ENCODE assay signal across 1 cellular context in the genomic region with DNA sequence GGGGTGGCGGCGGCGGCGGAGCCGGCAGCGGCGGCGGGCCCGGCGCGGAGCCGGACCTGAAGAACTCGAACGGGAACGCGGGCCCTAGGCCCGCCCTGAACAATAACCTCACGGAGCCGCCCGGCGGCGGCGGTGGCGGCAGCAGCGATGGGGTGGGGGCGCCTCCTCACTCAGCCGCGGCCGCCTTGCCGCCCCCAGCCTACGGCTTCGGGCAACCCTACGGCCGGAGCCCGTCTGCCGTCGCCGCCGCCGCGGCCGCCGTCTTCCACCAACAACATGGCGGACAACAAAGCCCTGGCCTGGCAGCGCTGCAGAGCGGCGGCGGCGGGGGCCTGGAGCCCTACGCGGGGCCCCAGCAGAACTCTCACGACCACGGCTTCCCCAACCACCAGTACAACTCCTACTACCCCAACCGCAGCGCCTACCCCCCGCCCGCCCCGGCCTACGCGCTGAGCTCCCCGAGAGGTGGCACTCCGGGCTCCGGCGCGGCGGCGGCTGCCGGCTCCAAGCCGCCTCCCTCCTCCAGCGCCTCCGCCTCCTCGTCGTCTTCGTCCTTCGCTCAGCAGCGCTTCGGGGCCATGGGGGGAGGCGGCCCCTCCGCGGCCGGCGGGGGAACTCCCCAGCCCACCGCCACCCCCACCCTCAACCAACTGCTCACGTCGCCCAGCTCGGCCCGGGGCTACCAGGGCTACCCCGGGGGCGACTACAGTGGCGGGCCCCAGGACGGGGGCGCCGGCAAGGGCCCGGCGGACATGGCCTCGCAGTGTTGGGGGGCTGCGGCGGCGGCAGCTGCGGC.
TF ChIP-seq lines count a peak whose summit lies in the region.

No MANE protein-coding gene starts in this region.

TF ChIP-seq in K562, 482 proteins besides CTCF, POLR2A, EP300 and RAD21 (continued from another document and continues in another):
- no peak for TF ChIP-seq NRF1 (conservative IDR thresholded peaks at IDR 0.05 in 1 of 2, IDR thresholded peaks at IDR 0.05 in 1 of 2)
- TF ChIP-seq HCFC1 (IDR thresholded peaks at IDR 0.05; ENCODE audit: low read depth, low read length): no peak
- no peak for TF ChIP-seq U2AF2 (optimal IDR thresholded peaks at IDR 0.05; ENCODE audit: low read depth, low read length)
- TF ChIP-seq TCF3 (CRISPR knock-in tag; IDR thresholded peaks at IDR 0.05): no peak
- no peak for TF ChIP-seq ZNF644 (tag; IDR thresholded peaks at IDR 0.05; ENCODE audit: low read depth)
- TF ChIP-seq NUFIP1 (IDR thresholded peaks at IDR 0.05; ENCODE audit: partially characterized antibody): no peak
- no peak for TF ChIP-seq TBP (optimal IDR thresholded peaks at IDR 0.05; ENCODE audit: low read depth, low read length)
- no peak for TF ChIP-seq JUNB (CRISPR knock-in tag; conservative IDR thresholded peaks at IDR 0.05)
- TF ChIP-seq ZNF121 (CRISPR knock-in tag; conservative IDR thresholded peaks at IDR 0.05): no peak
- TF ChIP-seq RNF2 (IDR thresholded peaks at IDR 0.05): no peak
- TF ChIP-seq BACH1 (tag; IDR thresholded peaks at IDR 0.05): no peak
- no peak for TF ChIP-seq ZC3H8 (IDR thresholded peaks at IDR 0.05)
- TF ChIP-seq, protein P1, sequence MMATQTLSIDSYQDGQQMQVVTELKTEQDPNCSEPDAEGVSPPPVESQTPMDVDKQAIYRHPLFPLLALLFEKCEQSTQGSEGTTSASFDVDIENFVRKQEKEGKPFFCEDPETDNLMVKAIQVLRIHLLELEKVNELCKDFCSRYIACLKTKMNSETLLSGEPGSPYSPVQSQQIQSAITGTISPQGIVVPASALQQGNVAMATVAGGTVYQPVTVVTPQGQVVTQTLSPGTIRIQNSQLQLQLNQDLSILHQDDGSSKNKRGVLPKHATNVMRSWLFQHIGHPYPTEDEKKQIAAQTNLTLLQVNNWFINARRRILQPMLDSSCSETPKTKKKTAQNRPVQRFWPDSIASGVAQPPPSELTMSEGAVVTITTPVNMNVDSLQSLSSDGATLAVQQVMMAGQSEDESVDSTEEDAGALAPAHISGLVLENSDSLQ (IDR thresholded peaks at IDR 0.05): no peak
- TF ChIP-seq, protein P2, sequence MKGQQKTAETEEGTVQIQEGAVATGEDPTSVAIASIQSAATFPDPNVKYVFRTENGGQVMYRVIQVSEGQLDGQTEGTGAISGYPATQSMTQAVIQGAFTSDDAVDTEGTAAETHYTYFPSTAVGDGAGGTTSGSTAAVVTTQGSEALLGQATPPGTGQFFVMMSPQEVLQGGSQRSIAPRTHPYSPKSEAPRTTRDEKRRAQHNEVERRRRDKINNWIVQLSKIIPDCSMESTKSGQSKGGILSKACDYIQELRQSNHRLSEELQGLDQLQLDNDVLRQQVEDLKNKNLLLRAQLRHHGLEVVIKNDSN (CRISPR knock-in tag; IDR thresholded peaks at IDR 0.05): no peak
- TF ChIP-seq ZNF586 (CRISPR knock-in tag; conservative IDR thresholded peaks at IDR 0.05): no peak
- no peak for TF ChIP-seq RHOXF2B (CRISPR knock-in tag; conservative IDR thresholded peaks at IDR 0.05)
- no peak for TF ChIP-seq TCF7L2 (IDR thresholded peaks at IDR 0.05; ENCODE audit: low read depth, low read length)
- TF ChIP-seq MEF2D (tag; conservative IDR thresholded peaks at IDR 0.05; ENCODE audit: low read depth): no peak
- TF ChIP-seq ADNP (tag; IDR thresholded peaks at IDR 0.05): no peak
- no peak for TF ChIP-seq SPI1 (IDR thresholded peaks at IDR 0.05; ENCODE audit: borderline replicate concordance, low read depth, low read length)
- no peak for TF ChIP-seq TOE1 (IDR thresholded peaks at IDR 0.05; ENCODE audit: borderline replicate concordance)
- no peak for TF ChIP-seq TOE1 (CRISPR knock-in tag; IDR thresholded peaks at IDR 0.05; ENCODE audit: borderline replicate concordance, low read depth)
- TF ChIP-seq NFIX (CRISPR knock-in tag; IDR thresholded peaks at IDR 0.05; ENCODE audit: low read depth): no peak
- TF ChIP-seq KAT7 (CRISPR knock-in tag; IDR thresholded peaks at IDR 0.05; ENCODE audit: borderline replicate concordance): peak; percentile 78; the same call in 1 of the 2 replicates
- no peak for TF ChIP-seq ZNF384 (IDR thresholded peaks at IDR 0.05; ENCODE audit: low read depth, low read length)
- TF ChIP-seq ARID1B (IDR thresholded peaks at IDR 0.05): no peak
- TF ChIP-seq FOXJ2 (tag; IDR thresholded peaks at IDR 0.05): no peak
- TF ChIP-seq, protein P3, sequence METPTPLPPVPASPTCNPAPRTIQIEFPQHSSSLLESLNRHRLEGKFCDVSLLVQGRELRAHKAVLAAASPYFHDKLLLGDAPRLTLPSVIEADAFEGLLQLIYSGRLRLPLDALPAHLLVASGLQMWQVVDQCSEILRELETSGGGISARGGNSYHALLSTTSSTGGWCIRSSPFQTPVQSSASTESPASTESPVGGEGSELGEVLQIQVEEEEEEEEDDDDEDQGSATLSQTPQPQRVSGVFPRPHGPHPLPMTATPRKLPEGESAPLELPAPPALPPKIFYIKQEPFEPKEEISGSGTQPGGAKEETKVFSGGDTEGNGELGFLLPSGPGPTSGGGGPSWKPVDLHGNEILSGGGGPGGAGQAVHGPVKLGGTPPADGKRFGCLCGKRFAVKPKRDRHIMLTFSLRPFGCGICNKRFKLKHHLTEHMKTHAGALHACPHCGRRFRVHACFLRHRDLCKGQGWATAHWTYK (CRISPR knock-in tag; IDR thresholded peaks at IDR 0.05): peak; percentile 63; the same call in 1 of the 2 replicates
- 0 out of 2 replicates have a peak, but pooled peaks have one; percentile 50 for TF ChIP-seq MED1 (CRISPR knock-in tag; IDR thresholded peaks at IDR 0.05; ENCODE audit: borderline replicate concordance)
- TF ChIP-seq CHD2 (IDR thresholded peaks at IDR 0.05; ENCODE audit: low read depth, low read length): no peak
- no peak for TF ChIP-seq ZNF76 (CRISPR knock-in tag; IDR thresholded peaks at IDR 0.05; ENCODE audit: borderline replicate concordance)
- TF ChIP-seq, protein P4, sequence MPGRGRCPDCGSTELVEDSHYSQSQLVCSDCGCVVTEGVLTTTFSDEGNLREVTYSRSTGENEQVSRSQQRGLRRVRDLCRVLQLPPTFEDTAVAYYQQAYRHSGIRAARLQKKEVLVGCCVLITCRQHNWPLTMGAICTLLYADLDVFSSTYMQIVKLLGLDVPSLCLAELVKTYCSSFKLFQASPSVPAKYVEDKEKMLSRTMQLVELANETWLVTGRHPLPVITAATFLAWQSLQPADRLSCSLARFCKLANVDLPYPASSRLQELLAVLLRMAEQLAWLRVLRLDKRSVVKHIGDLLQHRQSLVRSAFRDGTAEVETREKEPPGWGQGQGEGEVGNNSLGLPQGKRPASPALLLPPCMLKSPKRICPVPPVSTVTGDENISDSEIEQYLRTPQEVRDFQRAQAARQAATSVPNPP (IDR thresholded peaks at IDR 0.05; ENCODE audit: borderline replicate concordance, insufficient read depth, insufficient read length): no peak
- TF ChIP-seq PRPF4 (IDR thresholded peaks at IDR 0.05; ENCODE audit: insufficient read depth, low read depth, low read length, poor library complexity, severe bottlenecking): peak; percentile 62
- TF ChIP-seq, protein P5, sequence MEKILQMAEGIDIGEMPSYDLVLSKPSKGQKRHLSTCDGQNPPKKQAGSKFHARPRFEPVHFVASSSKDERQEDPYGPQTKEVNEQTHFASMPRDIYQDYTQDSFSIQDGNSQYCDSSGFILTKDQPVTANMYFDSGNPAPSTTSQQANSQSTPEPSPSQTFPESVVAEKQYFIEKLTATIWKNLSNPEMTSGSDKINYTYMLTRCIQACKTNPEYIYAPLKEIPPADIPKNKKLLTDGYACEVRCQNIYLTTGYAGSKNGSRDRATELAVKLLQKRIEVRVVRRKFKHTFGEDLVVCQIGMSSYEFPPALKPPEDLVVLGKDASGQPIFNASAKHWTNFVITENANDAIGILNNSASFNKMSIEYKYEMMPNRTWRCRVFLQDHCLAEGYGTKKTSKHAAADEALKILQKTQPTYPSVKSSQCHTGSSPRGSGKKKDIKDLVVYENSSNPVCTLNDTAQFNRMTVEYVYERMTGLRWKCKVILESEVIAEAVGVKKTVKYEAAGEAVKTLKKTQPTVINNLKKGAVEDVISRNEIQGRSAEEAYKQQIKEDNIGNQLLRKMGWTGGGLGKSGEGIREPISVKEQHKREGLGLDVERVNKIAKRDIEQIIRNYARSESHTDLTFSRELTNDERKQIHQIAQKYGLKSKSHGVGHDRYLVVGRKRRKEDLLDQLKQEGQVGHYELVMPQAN (IDR thresholded peaks at IDR 0.05; ENCODE audit: borderline replicate concordance): 0 out of 2 replicates have a peak, but pooled peaks have one; percentile 37
- no peak for TF ChIP-seq ESRRA (IDR thresholded peaks at IDR 0.05; ENCODE audit: borderline replicate concordance, low read depth)
- TF ChIP-seq MCM2 (IDR thresholded peaks at IDR 0.05; ENCODE audit: low read depth): no peak
- no peak for TF ChIP-seq CAMTA2 (CRISPR knock-in tag; conservative IDR thresholded peaks at IDR 0.05)
- no peak for TF ChIP-seq ZNF12 (CRISPR knock-in tag; IDR thresholded peaks at IDR 0.05)
- TF ChIP-seq, protein P6, sequence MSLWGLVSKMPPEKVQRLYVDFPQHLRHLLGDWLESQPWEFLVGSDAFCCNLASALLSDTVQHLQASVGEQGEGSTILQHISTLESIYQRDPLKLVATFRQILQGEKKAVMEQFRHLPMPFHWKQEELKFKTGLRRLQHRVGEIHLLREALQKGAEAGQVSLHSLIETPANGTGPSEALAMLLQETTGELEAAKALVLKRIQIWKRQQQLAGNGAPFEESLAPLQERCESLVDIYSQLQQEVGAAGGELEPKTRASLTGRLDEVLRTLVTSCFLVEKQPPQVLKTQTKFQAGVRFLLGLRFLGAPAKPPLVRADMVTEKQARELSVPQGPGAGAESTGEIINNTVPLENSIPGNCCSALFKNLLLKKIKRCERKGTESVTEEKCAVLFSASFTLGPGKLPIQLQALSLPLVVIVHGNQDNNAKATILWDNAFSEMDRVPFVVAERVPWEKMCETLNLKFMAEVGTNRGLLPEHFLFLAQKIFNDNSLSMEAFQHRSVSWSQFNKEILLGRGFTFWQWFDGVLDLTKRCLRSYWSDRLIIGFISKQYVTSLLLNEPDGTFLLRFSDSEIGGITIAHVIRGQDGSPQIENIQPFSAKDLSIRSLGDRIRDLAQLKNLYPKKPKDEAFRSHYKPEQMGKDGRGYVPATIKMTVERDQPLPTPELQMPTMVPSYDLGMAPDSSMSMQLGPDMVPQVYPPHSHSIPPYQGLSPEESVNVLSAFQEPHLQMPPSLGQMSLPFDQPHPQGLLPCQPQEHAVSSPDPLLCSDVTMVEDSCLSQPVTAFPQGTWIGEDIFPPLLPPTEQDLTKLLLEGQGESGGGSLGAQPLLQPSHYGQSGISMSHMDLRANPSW (CRISPR knock-in tag; IDR thresholded peaks at IDR 0.05): no peak
- TF ChIP-seq ZNF431 (CRISPR knock-in tag; IDR thresholded peaks at IDR 0.05): no peak
- no peak for TF ChIP-seq ARID2 (IDR thresholded peaks at IDR 0.05)
- no peak for TF ChIP-seq TAF15 (IDR thresholded peaks at IDR 0.05; ENCODE audit: low read depth, low read length)
- TF ChIP-seq, protein P7, sequence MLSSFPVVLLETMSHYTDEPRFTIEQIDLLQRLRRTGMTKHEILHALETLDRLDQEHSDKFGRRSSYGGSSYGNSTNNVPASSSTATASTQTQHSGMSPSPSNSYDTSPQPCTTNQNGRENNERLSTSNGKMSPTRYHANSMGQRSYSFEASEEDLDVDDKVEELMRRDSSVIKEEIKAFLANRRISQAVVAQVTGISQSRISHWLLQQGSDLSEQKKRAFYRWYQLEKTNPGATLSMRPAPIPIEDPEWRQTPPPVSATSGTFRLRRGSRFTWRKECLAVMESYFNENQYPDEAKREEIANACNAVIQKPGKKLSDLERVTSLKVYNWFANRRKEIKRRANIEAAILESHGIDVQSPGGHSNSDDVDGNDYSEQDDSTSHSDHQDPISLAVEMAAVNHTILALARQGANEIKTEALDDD (IDR thresholded peaks at IDR 0.05): no peak
- TF ChIP-seq MBD2 (IDR thresholded peaks at IDR 0.05; ENCODE audit: borderline replicate concordance, low read depth): no peak
- no peak for TF ChIP-seq RFX5 (IDR thresholded peaks at IDR 0.05; ENCODE audit: low read depth, low read length)
- no peak for TF ChIP-seq COPS2 (conservative IDR thresholded peaks at IDR 0.05)
- TF ChIP-seq, protein P8, sequence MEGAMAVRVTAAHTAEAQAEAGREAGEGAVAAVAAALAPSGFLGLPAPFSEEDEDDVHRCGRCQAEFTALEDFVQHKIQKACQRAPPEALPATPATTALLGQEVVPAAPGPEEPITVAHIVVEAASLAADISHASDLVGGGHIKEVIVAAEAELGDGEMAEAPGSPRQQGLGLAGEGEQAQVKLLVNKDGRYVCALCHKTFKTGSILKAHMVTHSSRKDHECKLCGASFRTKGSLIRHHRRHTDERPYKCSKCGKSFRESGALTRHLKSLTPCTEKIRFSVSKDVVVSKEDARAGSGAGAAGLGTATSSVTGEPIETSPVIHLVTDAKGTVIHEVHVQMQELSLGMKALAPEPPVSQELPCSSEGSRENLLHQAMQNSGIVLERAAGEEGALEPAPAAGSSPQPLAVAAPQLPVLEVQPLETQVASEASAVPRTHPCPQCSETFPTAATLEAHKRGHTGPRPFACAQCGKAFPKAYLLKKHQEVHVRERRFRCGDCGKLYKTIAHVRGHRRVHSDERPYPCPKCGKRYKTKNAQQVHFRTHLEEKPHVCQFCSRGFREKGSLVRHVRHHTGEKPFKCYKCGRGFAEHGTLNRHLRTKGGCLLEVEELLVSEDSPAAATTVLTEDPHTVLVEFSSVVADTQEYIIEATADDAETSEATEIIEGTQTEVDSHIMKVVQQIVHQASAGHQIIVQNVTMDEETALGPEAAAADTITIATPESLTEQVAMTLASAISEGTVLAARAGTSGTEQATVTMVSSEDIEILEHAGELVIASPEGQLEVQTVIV (CRISPR knock-in tag; IDR thresholded peaks at IDR 0.05; ENCODE audit: borderline replicate concordance): no peak
- TF ChIP-seq ZNF274 (IDR thresholded peaks at IDR 0.05; ENCODE audit: borderline replicate concordance, low read depth, low read length): no peak
- TF ChIP-seq, protein P9, sequence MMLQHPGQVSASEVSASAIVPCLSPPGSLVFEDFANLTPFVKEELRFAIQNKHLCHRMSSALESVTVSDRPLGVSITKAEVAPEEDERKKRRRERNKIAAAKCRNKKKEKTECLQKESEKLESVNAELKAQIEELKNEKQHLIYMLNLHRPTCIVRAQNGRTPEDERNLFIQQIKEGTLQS (IDR thresholded peaks at IDR 0.05): no peak
- TF ChIP-seq, protein P9 (CRISPR knock-in tag; conservative IDR thresholded peaks at IDR 0.05): no peak
- no peak for TF ChIP-seq ILK (tag; IDR thresholded peaks at IDR 0.05; ENCODE audit: borderline replicate concordance, low read depth)
- no peak for TF ChIP-seq ZNF445 (CRISPR knock-in tag; IDR thresholded peaks at IDR 0.05; ENCODE audit: low read depth)
